ENCODE assay signal across 8 cellular contexts in genomic region chr3:190696777-190697501, GRCh38.
A peak's percentile ranks its signal among the peaks of the same experiment; 100 is the strongest.
DNase-seq lines count a peak whose midpoint lies in the region; ATAC-seq and TF ChIP-seq lines count a peak whose summit lies in the region.

No MANE protein-coding gene starts in this region.

- POLR2A ChIA-PET in A673 (lab: Charles Lee; ENCODE audit: low non-redundant PET) = interaction anchor here (0.7 kb wide), 2 partner anchors 162 to 163 kb away, joined by 10 to 15 read pairs; no protein-coding TSS in a partner anchor

- peak overlapping the region; percentile 15 for H3K4me3 ChIP-seq in A673 (ENCODE audit: low read depth, low read length, poor library complexity, severe bottlenecking)
- no peak overlapping the region for H3K4me3 ChIP-seq in RWPE2 (ENCODE audit: severe bottlenecking)
- H3K4me3 ChIP-seq in thyroid gland (replicated peaks in 1 of 3) = no peak overlapping the region

- TF ChIP-seq POLR2A in thyroid gland (IDR thresholded peaks at IDR 0.05) = no peak

- no TSS peak for BruUV-seq in A673 (replicated peaks; lab: Mats Ljungman, UMichigan)

- in situ Hi-C loops in GM13976 (cut with MboI; ENCODE audit: low sequenced_read_pairs, unreplicated experiment) = no loop called here

- WGBS in thyroid gland, 2 donors = 35 to 39% methylated on average over 7 of the region's 7 CpGs

- intact Hi-C loops in A673 (cut with micrococcal nuclease; ENCODE audit: unreplicated experiment) (loop anchor here (1.0 to 10.0 kb wide), 7 partner anchors 102 to 1195 kb away; partner anchors contain the start of gene TMEM207), thyroid gland (cut with DNase I) (no loop called here)

- ATAC-seq in RWPE2 (ENCODE audit: low read depth) (no peak), GM21576 (IDR thresholded peaks at IDR 0.05; ENCODE audit: unreplicated experiment) (no peak), GM19397 (IDR thresholded peaks at IDR 0.05; ENCODE audit: unreplicated experiment) (no peak)

- H3K36me3 ChIP-seq in A673 (ENCODE audit: insufficient read depth, low read length, poor library complexity, severe bottlenecking) (no peaks in the 10 kb centered on the region), RWPE2 (ENCODE audit: low read depth) (no peaks in the 10 kb centered on the region), thyroid gland (no peaks in the 10 kb centered on the region)

- H3K9me3 ChIP-seq in A673 (ENCODE audit: low read depth, low read length, poor library complexity, severe bottlenecking) (no peaks in the 10 kb centered on the region), RWPE2 (ENCODE audit: severe bottlenecking) (no peaks in the 10 kb centered on the region), thyroid gland (no peaks in the 10 kb centered on the region)

- peaks cover 73% of the 10 kb centered on the region for H3K4me1 ChIP-seq in A673 (ENCODE audit: insufficient read depth, low read length, poor library complexity, severe bottlenecking)
- no peaks in the 10 kb centered on the region for H3K4me1 ChIP-seq in RWPE2 (ENCODE audit: insufficient read depth, poor library complexity, severe bottlenecking)
- H3K4me1 ChIP-seq in thyroid gland = no peaks in the 10 kb centered on the region

- peak; percentile 87 for DNase-seq in A673 (ENCODE audit: low spot score)
- DNase-seq in GM13976 (ENCODE audit: low spot score) = no peak
- no peak for DNase-seq in RWPE2 (ENCODE audit: low spot score)
- DNase-seq in globus pallidus (ENCODE audit: low spot score) = peak; percentile 19
- peak in 1 of 2 donors; percentile 2 for DNase-seq in thyroid gland
- no peak for DNase-seq in NCI-H187 (lab: John Stamatoyannopoulos, UW)

- TF ChIP-seq CTCF in A673 (conservative IDR thresholded peaks at IDR 0.05; ENCODE audit: low read depth, low read length) (peak; percentile 79), GM13976 (IDR thresholded peaks at IDR 0.05; ENCODE audit: borderline replicate concordance, control extremely low read depth, extremely low read depth, insufficient read depth, missing control alignments) (peak; percentile 42), RWPE2 (IDR thresholded peaks at IDR 0.05; ENCODE audit: poor library complexity, severe bottlenecking) (peak; percentile 85), thyroid gland (IDR thresholded peaks at IDR 0.05) (peak in 5 of 6 experiments; percentile 16 to 60 (median 51))

- peak overlapping the region; percentile 92 for H3K27ac ChIP-seq in A673 (ENCODE audit: low read depth, low read length, poor library complexity, severe bottlenecking)
- H3K27ac ChIP-seq in RWPE2 (ENCODE audit: poor library complexity, severe bottlenecking) = no peak overlapping the region
- no peak overlapping the region for H3K27ac ChIP-seq in thyroid gland

- no peaks in the 10 kb centered on the region for H3K27me3 ChIP-seq in A673 (replicated peaks; ENCODE audit: insufficient read depth, low read depth, low read length, poor library complexity)
- H3K27me3 ChIP-seq in RWPE2 (ENCODE audit: insufficient read depth, poor library complexity, severe bottlenecking) = no peaks in the 10 kb centered on the region
- no peaks in the 10 kb centered on the region for H3K27me3 ChIP-seq in thyroid gland

- CTCF ChIA-PET in A673 (lab: Charles Lee) = interaction anchor here (0.6 to 1.8 kb wide), 10 partner anchors 16 to 736 kb away, joined by 3 to 7 read pairs (median 4); partner anchors contain the start of gene IL1RAP

Comparison
In these comparisons a context has a peak if more than half of its experiments do, and no peak if none do; other contexts are left out.
1. DNase-seq: peak in A673 (single experiment) and globus pallidus (single experiment); none in GM13976 (single experiment), RWPE2 (single experiment) and NCI-H187 (0 of 2).
2. Peak in every context shown above with its lines, with median percentiles within 50 percentile points of each other: CTCF ChIP-seq.